In genomic region chr11:57239348-57239747, GRCh38 we compare ENCODE assay signal across 24 cellular contexts. TPM values are rescaled to one million over a fixed set of nuclear protein-coding genes. Genes with fewer than 3 reads are reported as not detected.
"Had no signal": no experiment of that assay in that cellular context is flagged by ENCODE, and none has a peak within 500 bp of the region (broad histone marks: within the 10 kb centered on the region; RNA-seq: fewer than 3 reads in every experiment).

No MANE protein-coding gene starts in this region.

- H3K9me3 ChIP-seq: SK-N-SH had no signal

- ATAC-seq: HepG2, Panc1, PC-3 had no signal

- DNase-seq: IMR-90, Kasumi-1, MM.1S, NCI-H1092 treated with DMSO at 0.1 percent for 48 hours, NCI-H1436, NCI-H187, NCI-H2029, NCI-H2081 treated with DMSO at 0.1 percent for 48 hours, NCI-H2171, NCI-H226, NCI-H510A, NCI-H524 treated with DMSO at 0.1 percent for 48 hours, NCI-H69, NCI-H774, PC-3, SHP77 had no signal

- H3K27ac ChIP-seq: KMS-11, RWPE1 had no signal

RNA-seq across cellular contexts. Expression of gene APLNR, which starts 2.3 kb away (rescaled TPM):
- total RNA-seq: HepG2, HT1080, IMR-90, M059J, PC-3, SK-MEL-5 had no signal
- polyA plus RNA-seq: HepG2, IMR-90 had no signal

RNA-seq across cellular contexts. Expression of gene LRRC55, which starts 57.6 kb away (rescaled TPM):
- total RNA-seq: HepG2, HT1080, IMR-90, M059J, PC-3, SK-MEL-5 had no signal
- polyA plus RNA-seq: HepG2, IMR-90, SK-N-SH had no signal
